In the genomic region with DNA sequence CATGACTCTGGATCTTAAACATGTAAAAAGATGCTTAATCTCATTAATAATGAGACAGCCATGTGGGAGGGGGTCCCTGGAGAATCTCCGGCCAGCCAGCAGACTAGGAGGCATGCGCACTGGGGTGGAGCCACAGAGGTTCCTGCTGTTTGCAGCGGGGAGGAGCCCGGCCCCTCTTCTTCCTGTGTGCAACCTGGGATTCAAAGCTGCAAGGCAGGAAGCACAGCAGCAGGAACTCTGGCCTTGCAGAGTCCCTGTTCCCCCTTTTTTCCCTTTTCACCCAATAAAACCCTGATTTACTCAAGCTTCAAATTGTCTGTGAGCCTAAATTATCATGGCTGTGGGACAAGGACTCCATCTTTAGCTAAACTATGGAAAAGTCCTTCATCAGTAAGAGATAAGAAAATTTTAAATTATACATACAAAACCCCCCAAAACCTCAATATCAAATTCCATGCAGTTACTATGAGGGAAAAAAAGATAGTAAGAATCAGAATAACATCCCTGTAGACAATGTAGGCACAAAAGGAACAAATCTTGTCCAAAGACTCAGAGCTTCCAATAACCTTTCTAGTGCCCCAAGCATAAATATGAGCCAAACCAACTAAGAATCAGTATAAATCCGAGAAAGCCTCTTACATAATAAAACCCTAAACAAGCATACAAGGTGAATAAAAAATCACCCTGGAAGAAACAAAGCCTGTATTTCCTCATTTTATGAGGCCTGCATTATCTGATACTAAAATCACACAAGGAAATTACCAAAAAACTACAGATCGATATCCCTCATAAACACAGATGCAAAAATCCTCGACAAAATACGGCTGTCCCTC, we compare ENCODE assay signal across 8 cellular contexts. TPM values are rescaled to one million over a fixed set of nuclear protein-coding genes. Genes with fewer than 3 reads are reported as not detected.
DNase-seq lines count a peak whose midpoint lies in the region; ATAC-seq and TF ChIP-seq lines count a peak whose summit lies in the region.

No MANE protein-coding gene starts in this region.

- H3K36me3 ChIP-seq in muscle layer of duodenum (ENCODE audit: control insufficient read depth in 1 of 2, insufficient read depth in 2 of 2, low read length in 2 of 2) = no peaks in the 10 kb centered on the region
- no peaks in the 10 kb centered on the region for H3K36me3 ChIP-seq in aorta (ENCODE audit: control insufficient read depth in 1 of 2, insufficient read depth in 2 of 2, low read length in 1 of 2)

- peak; percentile 86 for ATAC-seq in HG03097 (IDR thresholded peaks at IDR 0.05; ENCODE audit: low FRiP score, unreplicated experiment)
- ATAC-seq in aorta (ENCODE audit: low FRiP score) = peak; percentile 79
- ATAC-seq in GM21381 (IDR thresholded peaks at IDR 0.05; ENCODE audit: unreplicated experiment) = no peak

- H3K27me3 ChIP-seq in muscle layer of duodenum (ENCODE audit: low read depth, low read length) = no peaks in the 10 kb centered on the region
- no peaks in the 10 kb centered on the region for H3K27me3 ChIP-seq in aorta (ENCODE audit: control insufficient read depth in 1 of 2, insufficient read depth in 2 of 2, low read length in 1 of 2)

- H3K27ac ChIP-seq in muscle layer of duodenum (ENCODE audit: low read length) = peak overlapping the region; percentile 36
- H3K27ac ChIP-seq in aorta (ENCODE audit: low read depth in 1 of 2, low read length in 2 of 2) = no peak overlapping the region

- H3K4me3 ChIP-seq in epithelial cell of proximal tubule (ENCODE audit: low read depth, low read length) (peak overlapping the region; percentile 23), muscle layer of duodenum (ENCODE audit: low read depth in 1 of 2, low read length in 2 of 2) (peak overlapping the region in 1 of 2 donors; percentile 16), aorta (ENCODE audit: low read length in 2 of 2) (no peak overlapping the region)

- intact Hi-C loops in aorta (cut with DNase I) = no loop called here

- H3K9me3 ChIP-seq in muscle layer of duodenum (ENCODE audit: control insufficient read depth in 1 of 2, low read length in 2 of 2) = no peaks in the 10 kb centered on the region
- H3K9me3 ChIP-seq in aorta (ENCODE audit: control insufficient read depth, low read length) = no peaks in the 10 kb centered on the region

- WGBS in aorta, 2 donors = 37 to 42% methylated on average over 8 of the region's 8 CpGs

- H3K4me1 ChIP-seq in muscle layer of duodenum (ENCODE audit: control insufficient read depth in 1 of 2, insufficient read depth in 2 of 2, low read length in 2 of 2) (peaks cover 7 to 13% of the 10 kb centered on the region in 2 donors), aorta (ENCODE audit: control insufficient read depth in 1 of 2, insufficient read depth in 2 of 2, low read length in 2 of 2) (no peaks in the 10 kb centered on the region)

- TF ChIP-seq CTCF in epithelial cell of proximal tubule (conservative IDR thresholded peaks at IDR 0.05; ENCODE audit: low read depth, low read length) = no peak

- DNase-seq in NOMO-1 treated with DMSO at 0.1 percent for 48 hours (lab: John Stamatoyannopoulos, UW; ENCODE audit: unreplicated experiment) (peak; percentile 17), NOMO-1 treated with dmso at 0.1 percent for 144 hours (lab: John Stamatoyannopoulos, UW; ENCODE audit: unreplicated experiment) (no peak), SKM-1 (lab: John Stamatoyannopoulos, UW; ENCODE audit: unreplicated experiment) (peak; percentile 21), epithelial cell of proximal tubule (ENCODE audit: low read depth) (no peak), aorta (peak; percentile 73 to 86)

RNA-seq across cellular contexts. Expression of a gene that starts 12.1 kb away (rescaled TPM):
- 52.2 and 117 TPM in 2 replicates for total RNA-seq in epithelial cell of proximal tubule
- 10 to 100 TPM; 55.9 to 59.1 TPM for total RNA-seq in aorta
- 100 to 1,000 TPM in 1 of 2 donors, 10 to 100 TPM in 1; 52.8 to 111 TPM for polyA plus RNA-seq in aorta

RNA-seq across cellular contexts. Expression of a gene that starts 43.3 kb away (rescaled TPM):
- total RNA-seq in epithelial cell of proximal tubule (17.1 and 28.8 TPM in 2 replicates), aorta (10 to 100 TPM; 20.5 to 21.5 TPM)
- 1 to 10 TPM; 4.2 to 5.6 TPM for polyA plus RNA-seq in aorta

Comparison
In these comparisons a context has a peak if more than half of its experiments do, and no peak if none do; other contexts are left out.
1. DNase-seq: peak in NOMO-1 treated with DMSO at 0.1 percent for 48 hours (single experiment), SKM-1 (single experiment) and aorta (2 of 2); none in NOMO-1 treated with dmso at 0.1 percent for 144 hours (single experiment) and epithelial cell of proximal tubule (single experiment).